ENCODE assay signal across 8 cellular contexts in the genomic region with DNA sequence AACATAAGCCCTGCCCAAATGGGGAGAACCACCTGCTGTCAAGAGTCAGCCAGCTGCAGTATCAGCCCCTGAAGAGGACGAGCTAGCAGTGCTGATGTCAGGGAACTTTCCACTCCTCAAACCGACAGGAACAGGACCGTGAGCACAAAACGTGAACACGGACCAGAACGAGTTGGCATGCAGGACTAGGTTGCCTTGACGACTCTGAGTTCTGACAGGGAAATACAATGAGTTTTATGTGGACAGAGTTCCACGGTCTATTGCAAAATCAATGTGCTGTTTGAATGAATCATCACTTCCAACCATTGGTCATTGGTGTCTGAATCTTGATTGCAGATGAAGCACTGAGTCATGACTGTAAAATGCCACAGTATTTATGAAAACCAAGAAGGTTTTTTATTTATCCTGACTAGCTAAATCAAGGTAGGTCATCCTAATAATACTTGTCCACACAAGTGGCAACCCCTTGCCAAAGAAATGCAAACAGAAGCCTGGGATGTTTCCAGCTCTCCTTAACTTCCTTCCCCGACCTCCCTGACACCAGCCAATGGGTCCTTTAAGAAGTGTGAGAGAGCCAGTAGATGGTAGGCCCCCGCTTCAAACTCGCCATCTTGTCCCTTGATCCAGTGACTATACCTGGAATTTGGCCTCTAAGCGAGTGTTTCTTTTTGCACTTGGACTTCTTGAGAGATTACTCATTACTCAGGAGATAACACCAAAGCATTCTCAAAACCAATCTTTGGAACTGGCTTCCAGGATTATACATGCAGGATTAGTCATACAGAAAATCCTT.
DNase-seq lines count a peak whose midpoint lies in the region; ATAC-seq, FAIRE-seq and TF ChIP-seq lines count a peak whose summit lies in the region.

No MANE protein-coding gene starts in this region.

- BruUV-seq in IMR-90 (replicated peaks; lab: Mats Ljungman, UMichigan) (no TSS peak), OCI-LY7 (replicated peaks; lab: Mats Ljungman, UMichigan) (no TSS peak)

- H4K20me1 ChIP-seq in IMR-90 (ENCODE audit: insufficient read depth, low read length) (peaks cover 8% of the 10 kb centered on the region), OCI-LY7 (ENCODE audit: insufficient read depth, low read length) (no peaks in the 10 kb centered on the region)

- H3K4ac ChIP-seq in IMR-90 (ENCODE audit: low read depth, low read length) = peak overlapping the region; percentile 85

- peak overlapping the region; percentile 74 for H3K23ac ChIP-seq in IMR-90 (ENCODE audit: low read depth, low read length)

- peak overlapping the region; percentile 88 for H2BK120ac ChIP-seq in IMR-90 (ENCODE audit: low read depth, low read length)

- TF ChIP-seq POLR2A in IMR-90 (IDR thresholded peaks at IDR 0.05; ENCODE audit: low read depth, low read length) = no peak

- peaks cover 45% of the 10 kb centered on the region for H3K9me1 ChIP-seq in IMR-90 (ENCODE audit: insufficient read depth, low read length)

- no peak overlapping the region for H3K9ac ChIP-seq in IMR-90 (ENCODE audit: low read depth, low read length)

- peak overlapping the region; percentile 6 for H4K5ac ChIP-seq in IMR-90 (ENCODE audit: low read depth, low read length)

- peak overlapping the region; percentile 87 for H2AK5ac ChIP-seq in IMR-90 (ENCODE audit: low read depth, low read length)

- H3K4me1 ChIP-seq in IMR-90 (ENCODE audit: control insufficient read depth, insufficient read depth, low read length) (peaks cover 38% of the 10 kb centered on the region), tibial artery (peaks cover 0 to 8% (median 2%) of the 10 kb centered on the region in 4 donors), HAP-1 (no peaks in the 10 kb centered on the region), OCI-LY7 (ENCODE audit: insufficient read depth, low read length, poor library complexity, severe bottlenecking) (no peaks in the 10 kb centered on the region)

- no peaks in the 10 kb centered on the region for H3K27me3 ChIP-seq in IMR-90 (ENCODE audit: control insufficient read depth, insufficient read depth, low read length)
- no peaks in the 10 kb centered on the region for H3K27me3 ChIP-seq in tibial artery
- no peaks in the 10 kb centered on the region for H3K27me3 ChIP-seq in HAP-1 (ENCODE audit: low read depth)

- no peak overlapping the region for H3K4me3 ChIP-seq in IMR-90 (ENCODE audit: insufficient read depth, low read depth, low read length)
- no peak overlapping the region for H3K4me3 ChIP-seq in tibial artery
- no peak overlapping the region for H3K4me3 ChIP-seq in HAP-1
- no peak overlapping the region for H3K4me3 ChIP-seq in OCI-LY7 (ENCODE audit: low read depth, low read length, poor library complexity, severe bottlenecking)

- peak overlapping the region; percentile 30 for H3K14ac ChIP-seq in IMR-90 (replicated peaks; ENCODE audit: low read depth, low read length)

- 0 out of 2 replicates have a peak, but pooled peaks have one; percentile 23 for TF ChIP-seq RAD21 in IMR-90 (IDR thresholded peaks at IDR 0.05; ENCODE audit: low read length)

- in situ Hi-C loops in IMR-90 (cut with MboI; ENCODE audit: low sequenced_read_pairs) = loop anchor here (25.0 kb wide), 1 partner anchor 540 kb away; the partner anchor contains the start of gene CHSY1
- in situ Hi-C loops in HAP-1 (cut with MboI; ENCODE audit: low sequenced_read_pairs) = no loop called here

- H3K36me3 ChIP-seq in IMR-90 (ENCODE audit: control insufficient read depth, insufficient read depth, low read length) (no peaks in the 10 kb centered on the region), tibial artery (no peaks in the 10 kb centered on the region), HAP-1 (replicated peaks) (no peaks in the 10 kb centered on the region), OCI-LY7 (ENCODE audit: insufficient read depth, low read length) (no peaks in the 10 kb centered on the region)

- no peaks in the 10 kb centered on the region for H3K9me2 ChIP-seq in OCI-LY7 (ENCODE audit: insufficient read depth, low read length)

- H3K27ac ChIP-seq in IMR-90 (ENCODE audit: insufficient read depth, low read length) (peak overlapping the region; percentile 68), tibial artery (peak overlapping the region; percentile 39 to 65), OCI-LY7 (ENCODE audit: low read depth, low read length, poor library complexity, severe bottlenecking) (no peak overlapping the region)

- H2BK20ac ChIP-seq in IMR-90 (ENCODE audit: low read depth, low read length) = peak overlapping the region; percentile 84

- POLR2A ChIA-PET in IMR-90 (lab: Charles Lee; ENCODE audit: unreplicated experiment) (no interaction called here), OCI-LY7 (lab: Charles Lee) (interaction anchor here (0.5 kb wide), 1 partner anchor 365 kb away, joined by 4 read pairs; no protein-coding TSS in a partner anchor)

- H3K9me3 ChIP-seq in IMR-90 (ENCODE audit: control insufficient read depth, insufficient read depth, low read length) (no peaks in the 10 kb centered on the region), tibial artery (no peaks in the 10 kb centered on the region), HAP-1 (no peaks in the 10 kb centered on the region), OCI-LY7 (ENCODE audit: low read length) (no peaks in the 10 kb centered on the region)

- peak overlapping the region; percentile 46 for H3K56ac ChIP-seq in IMR-90 (ENCODE audit: extremely low read depth, insufficient read depth, low read length)

- no peaks in the 10 kb centered on the region for H3K79me2 ChIP-seq in OCI-LY7 (ENCODE audit: insufficient read depth, low read depth, low read length)

- H3K4me2 ChIP-seq in IMR-90 (ENCODE audit: low read depth, low read length) (peak overlapping the region; percentile 65), OCI-LY7 (ENCODE audit: low read length) (no peak overlapping the region)

- H3K18ac ChIP-seq in IMR-90 (ENCODE audit: low read depth, low read length) = peak overlapping the region; percentile 33

- peak overlapping the region; percentile 90 for H2AK9ac ChIP-seq in IMR-90 (replicated peaks; ENCODE audit: low read depth, low read length, poor library complexity)

- CTCF ChIA-PET in IMR-90 (lab: Yijun Ruan, JAX) = interaction anchor here (0.6 to 1.8 kb wide), 3 partner anchors 49 to 151 kb away, joined by 3 to 5 read pairs (median 3); no protein-coding TSS in a partner anchor
- CTCF ChIA-PET in OCI-LY7 (lab: Charles Lee; ENCODE audit: unreplicated experiment) = no interaction called here

- peak; percentile 68 for DNase-seq in Ammon's horn (ENCODE audit: low spot score)
- DNase-seq in IMR-90 = peak; percentile 100
- DNase-seq in amniotic epithelial cell (ENCODE audit: low read depth) = peak; percentile 100
- peak; percentile 80 to 84 for DNase-seq in tibial artery
- DNase-seq in HAP-1 (ENCODE audit: low spot score in 2 of 2) = no peak
- no peak for DNase-seq in OCI-LY7 (ENCODE audit: low spot score)

- H4K91ac ChIP-seq in IMR-90 (ENCODE audit: insufficient read depth, low read depth, low read length) = peak overlapping the region; percentile 90

- H3K79me1 ChIP-seq in IMR-90 (ENCODE audit: low read depth in 1 of 2, low read length in 2 of 2) = peaks cover 0 to 12% of the 10 kb centered on the region in 2 experiments; a peak in 1 of 4 replicates

- TF ChIP-seq CTCF in IMR-90 (conservative IDR thresholded peaks at IDR 0.05; ENCODE audit: low read depth, low read length) = no peak
- no peak for TF ChIP-seq CTCF in tibial artery (IDR thresholded peaks at IDR 0.05)
- no peak for TF ChIP-seq CTCF in OCI-LY7 (conservative IDR thresholded peaks at IDR 0.05; ENCODE audit: low read length)

- dilution Hi-C loops in IMR-90 (cut with HindIII; ENCODE audit: low sequenced_read_pairs, unreplicated experiment) = no loop called here

- H2AFZ ChIP-seq in IMR-90 (replicated peaks; ENCODE audit: low read length, poor library complexity) (peak overlapping the region; percentile 68), OCI-LY7 (ENCODE audit: low read length) (no peak overlapping the region)

- peak overlapping the region; percentile 1 to 85; a peak in 3 of 4 replicates for H4K8ac ChIP-seq in IMR-90 (ENCODE audit: low read depth in 2 of 2, low read length in 2 of 2)

- intact Hi-C loops in IMR-90 (cut with micrococcal nuclease) (loop anchor here (1.0 to 5.0 kb wide), 2 partner anchors 37 to 285 kb away; no protein-coding TSS in a partner anchor), tibial artery (cut with DNase I; ENCODE audit: low total_unique reads) (no loop called here), OCI-LY7 (cut with micrococcal nuclease; ENCODE audit: unreplicated experiment) (no loop called here)

- 0% methylated on average over 5 of the region's 12 CpGs; no CpG with 5 or more reads in 1 of the 2 experiments for whole genome bisulfite sequencing in IMR-90 (ENCODE audit: extremely low coverage in 2 of 2, insufficient read length in 1 of 2), 2 experiments

- peak overlapping the region; percentile 51; the same call in 2 of the 3 replicates for H2BK15ac ChIP-seq in IMR-90 (ENCODE audit: low read depth, low read length)

- H2BK5ac ChIP-seq in IMR-90 (ENCODE audit: low read depth, low read length, poor library complexity, severe bottlenecking) = peak overlapping the region; percentile 79

- FAIRE-seq in islet of Langerhans (lab: Jason Lieb, UNC) = peak; percentile 97

- peak; percentile 59 for ATAC-seq in IMR-90 (ENCODE audit: low read depth)
- no peak for ATAC-seq in HG03571 (IDR thresholded peaks at IDR 0.05; ENCODE audit: unreplicated experiment)

TF ChIP-seq in IMR-90, 13 proteins besides CTCF, POLR2A, EP300 and RAD21:
- peak; percentile 95 for TF ChIP-seq BHLHE40 (IDR thresholded peaks at IDR 0.05; ENCODE audit: low read depth, low read length)
- 0 out of 2 replicates have a peak, but pooled peaks have one; percentile 6 for TF ChIP-seq MAZ (IDR thresholded peaks at IDR 0.05; ENCODE audit: borderline replicate concordance, low read depth, low read length)
- TF ChIP-seq ELK1 (IDR thresholded peaks at IDR 0.05; ENCODE audit: borderline replicate concordance, low read depth, low read length) = no peak
- TF ChIP-seq CEBPB (IDR thresholded peaks at IDR 0.05; ENCODE audit: low read depth, low read length) = peak; percentile 100
- peak; percentile 72 for TF ChIP-seq MXI1 (IDR thresholded peaks at IDR 0.05; ENCODE audit: borderline replicate concordance, low read depth, low read length)
- TF ChIP-seq NFE2L2 (IDR thresholded peaks at IDR 0.05; ENCODE audit: low read depth, low read length) = peak; percentile 71
- no peak for TF ChIP-seq RCOR1 (IDR thresholded peaks at IDR 0.05; ENCODE audit: insufficient replicate concordance, low read length)
- peak; percentile 100 for TF ChIP-seq FOS (IDR thresholded peaks at IDR 0.05; ENCODE audit: low read depth, low read length)
- peak; percentile 47; the same call in 1 of the 2 replicates for TF ChIP-seq MAFK (IDR thresholded peaks at IDR 0.05; ENCODE audit: low read depth, low read length)
TF ChIP-seq in IMR-90: peak in this region for 7.

Comparison
In these comparisons a context has a peak if more than half of its experiments do, and no peak if none do; other contexts are left out.
1. DNase-seq: peak in Ammon's horn (single experiment), IMR-90 (single experiment), amniotic epithelial cell (single experiment) and tibial artery (2 of 2); none in HAP-1 (0 of 2) and OCI-LY7 (single experiment).